In the genomic region with DNA sequence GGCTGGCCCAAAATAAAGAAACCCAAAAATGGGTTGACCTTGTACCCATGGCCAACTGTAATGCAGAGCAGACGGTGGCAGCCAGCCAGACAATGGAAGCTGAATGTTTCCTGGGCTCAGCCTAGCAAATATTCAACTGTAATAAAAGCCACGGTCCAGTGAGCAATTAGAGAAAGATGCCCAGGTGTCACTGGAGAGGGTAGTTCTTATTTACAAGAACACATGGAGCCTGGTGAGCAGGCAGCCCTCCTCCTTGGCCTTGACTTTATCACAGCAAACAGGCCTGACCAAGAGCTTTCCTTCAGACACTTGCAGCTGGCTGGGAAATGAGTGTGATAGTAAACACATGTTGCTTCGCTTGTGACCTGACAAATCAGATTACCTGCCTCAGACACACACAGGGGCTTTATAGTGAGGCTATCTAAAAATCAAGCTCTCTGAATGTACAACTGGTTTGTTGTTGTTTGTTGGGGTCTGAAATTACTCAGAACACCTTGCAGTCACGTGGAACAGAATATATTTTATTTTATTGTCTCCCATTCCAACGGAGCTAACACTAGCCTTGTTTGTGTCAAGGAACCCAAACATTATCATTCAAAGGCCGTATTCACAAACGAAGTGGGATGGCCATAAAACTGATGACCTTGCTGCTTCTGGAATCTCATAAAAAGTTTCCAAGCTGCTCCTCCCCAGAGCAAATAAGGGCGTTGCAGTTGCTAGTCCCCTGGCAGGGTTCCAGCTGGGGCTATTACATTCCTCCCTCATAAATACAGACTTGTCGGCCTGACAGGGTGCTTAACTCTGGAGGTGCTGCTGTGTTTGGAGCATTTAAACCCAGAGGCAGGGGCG, we compare ENCODE assay signal across 8 cellular contexts.
DNase-seq lines count a peak whose midpoint lies in the region; TF ChIP-seq lines count a peak whose summit lies in the region.

No MANE protein-coding gene starts in this region.

- H3K27ac ChIP-seq in WERI-Rb-1: peak overlapping the region; percentile 54
- peak overlapping the region; percentile 56 to 73 for H3K27ac ChIP-seq in uterus

- H3K9me3 ChIP-seq in WERI-Rb-1 (ENCODE audit: severe bottlenecking): no peaks in the 10 kb centered on the region
- H3K9me3 ChIP-seq in uterus: no peaks in the 10 kb centered on the region

- intact Hi-C loops in uterus (cut with DNase I; ENCODE audit: low total_unique reads): no loop called here

- H3K4me3 ChIP-seq in WERI-Rb-1 (ENCODE audit: low read depth, low read length) (no peak overlapping the region), uterus (no peak overlapping the region)

- H3K27me3 ChIP-seq in WERI-Rb-1 (ENCODE audit: insufficient read depth, low read depth, severe bottlenecking): no peaks in the 10 kb centered on the region
- H3K27me3 ChIP-seq in uterus: no peaks in the 10 kb centered on the region

- TF ChIP-seq CTCF in WERI-Rb-1 (IDR thresholded peaks at IDR 0.05; ENCODE audit: low read depth, low read length) (no peak), uterus (IDR thresholded peaks at IDR 0.05) (no peak)

- H3K4me1 ChIP-seq in uterus: peaks cover 3% of the 10 kb centered on the region in 2 donors

- H3K36me3 ChIP-seq in WERI-Rb-1 (no peaks in the 10 kb centered on the region), uterus (no peaks in the 10 kb centered on the region)

- no peak for TF ChIP-seq POLR2A in uterus (IDR thresholded peaks at IDR 0.05)

- DNase-seq in COLO829 (ENCODE audit: low spot score) (peak; percentile 95), NCI-H146 treated with DMSO at 0.1 percent for 48 hours (lab: John Stamatoyannopoulos, UW; ENCODE audit: unreplicated experiment) (peak; percentile 81), WERI-Rb-1 (peak; percentile 91), left kidney (ENCODE audit: low read depth, low spot score) (peak; percentile 97), uterus (peak; percentile 81 to 95), UCSD-AML1 (lab: John Stamatoyannopoulos, UW; ENCODE audit: unreplicated experiment) (no peak), activated T-cell treated with anti-CD3 and anti-CD28 coated beads for 4 hours (no peak)
- no peak for DNase-seq in activated CD4-positive, alpha-beta T cell treated with anti-CD3 and anti-CD28 coated beads, Interleukin-2, amount 50 U/mL, for 48 hours

Comparison
In these comparisons a context has a peak if more than half of its experiments do, and no peak if none do; other contexts are left out.
1. DNase-seq: peak in COLO829 (single experiment), NCI-H146 treated with DMSO at 0.1 percent for 48 hours (single experiment), WERI-Rb-1 (single experiment), left kidney (single experiment) and uterus (2 of 2); none in UCSD-AML1 (single experiment), activated CD4-positive, alpha-beta T cell treated with anti-CD3 and anti-CD28 coated beads, Interleukin-2, amount 50 U/mL, for 48 hours (0 of 2) and activated T-cell treated with anti-CD3 and anti-CD28 coated beads for 4 hours (single experiment).